ENCODE assay signal across 23 cellular contexts in genomic region chr20:10916312-10916711, GRCh38.
DNase-seq lines count a peak whose midpoint lies in the region; ATAC-seq and TF ChIP-seq lines count a peak whose summit lies in the region.
"Had no signal": no experiment of that assay in that cellular context is flagged by ENCODE, and none has a peak within 500 bp of the region (broad histone marks: within the 10 kb centered on the region; RNA-seq: fewer than 3 reads in every experiment).

No MANE protein-coding gene starts in this region.

- H3F3A ChIP-seq in SK-N-SH (replicated peaks; ENCODE audit: insufficient read depth), result no peaks in the 10 kb centered on the region

- H4K20me1 ChIP-seq in SK-N-SH (ENCODE audit: insufficient read depth), result no peaks in the 10 kb centered on the region
- H4K20me1 ChIP-seq: BLaER1 had no signal

- H3K4me2 ChIP-seq in SK-N-SH, result no peak overlapping the region
- H3K4me2 ChIP-seq: BLaER1, GM23338 had no signal

- peak overlapping the region; percentile 20; the same call in 1 of the 2 replicates for H2AFZ ChIP-seq in SK-N-SH (ENCODE audit: low read depth)
- H2AFZ ChIP-seq: GM23338 had no signal

- peak overlapping the region in 2 of 3 experiments; percentile 37 to 76 for H3K27ac Mint-ChIP-seq in nephron
- H3K27ac Mint-ChIP-seq: B cell; CD4-positive, CD25-positive, alpha-beta regulatory T cell; CD8-positive, alpha-beta T cell; GM23338; HFFc6 had no signal

- H3K27ac ChIP-seq in SK-N-SH (ENCODE audit: low read depth in 2 of 2, low read length in 1 of 2), result no peak overlapping the region
- H3K27ac ChIP-seq: 22Rv1, BLaER1, C4-2B had no signal

- no peak overlapping the region for H3K4me3 Mint-ChIP-seq in nephron
- H3K4me3 Mint-ChIP-seq: B cell; CD4-positive, CD25-positive, alpha-beta regulatory T cell; CD8-positive, alpha-beta T cell; GM23338; HFFc6 had no signal

- 86% methylated on average over 1 of the region's 1 CpG for WGBS in SK-N-SH (ENCODE audit: low lambda C conversion rate)

- no peak for TF ChIP-seq EP300 in SK-N-SH (IDR thresholded peaks at IDR 0.05; ENCODE audit: borderline replicate concordance in 1 of 2, low read depth in 1 of 2, low read length in 1 of 2)

- peaks cover 26% of the 10 kb centered on the region for H3K4me1 Mint-ChIP-seq in nephron
- H3K4me1 Mint-ChIP-seq: B cell; CD4-positive, CD25-positive, alpha-beta regulatory T cell; GM23338 had no signal

- no peaks in the 10 kb centered on the region for H3K27me3 ChIP-seq in SK-N-SH (ENCODE audit: insufficient read depth)
- H3K27me3 ChIP-seq in adipocyte (replicated peaks; ENCODE audit: control insufficient read depth, insufficient read depth, low read length), result no peaks in the 10 kb centered on the region
- H3K27me3 ChIP-seq: BLaER1 had no signal

- CTCF ChIA-PET in SK-N-SH (lab: Yijun Ruan, JAX), result interaction anchor here (0.6 kb wide), 2 partner anchors 27 to 57 kb away, joined by 3 read pairs; no protein-coding TSS in a partner anchor

- H3K79me2 ChIP-seq in SK-N-SH (ENCODE audit: insufficient read depth), result no peaks in the 10 kb centered on the region

- DNase-seq in SK-N-SH (no peak), adipocyte (ENCODE audit: low read depth) (peak; percentile 26), fibroblast of gingiva (ENCODE audit: low read depth) (peak; percentile 39), SK-N-DZ (ENCODE audit: low spot score) (no peak), NCI-H345 (lab: John Stamatoyannopoulos, UW) (no peak)
- DNase-seq: Caco-2; CD4-positive, CD25-positive, alpha-beta regulatory T cell; CD8-positive, alpha-beta T cell; DMS153; DND-41; EL; GDM1; HFFc6 had no signal

- no peaks in the 10 kb centered on the region for H3K36me3 ChIP-seq in SK-N-SH (replicated peaks in 1 of 2; ENCODE audit: control insufficient read depth in 1 of 2, insufficient read depth in 2 of 2, low read length in 1 of 2)
- H3K36me3 ChIP-seq in adipocyte (ENCODE audit: control insufficient read depth, insufficient read depth, low read length, severe bottlenecking), result no peaks in the 10 kb centered on the region
- H3K36me3 ChIP-seq: BLaER1, HAP-1 had no signal

- ATAC-seq in SK-N-SH treated with all-trans-retinoic acid at 6 μM for 48 hours (no peak), GM19467 (IDR thresholded peaks at IDR 0.05; ENCODE audit: unreplicated experiment) (no peak)
- ATAC-seq: CD8-positive, alpha-beta T cell; GM12878; GM23338 had no signal

- no peak for TF ChIP-seq CTCF in SK-N-SH (IDR thresholded peaks at IDR 0.05)
- no peak for TF ChIP-seq CTCF in nephron (IDR thresholded peaks at IDR 0.05; ENCODE audit: unreplicated experiment in 3 of 3)

- H3K4me3 ChIP-seq in SK-N-SH (ENCODE audit: low read depth in 2 of 2, low read length in 1 of 2), result no peak overlapping the region
- no peak overlapping the region for H3K4me3 ChIP-seq in adipocyte (ENCODE audit: low read length)
- H3K4me3 ChIP-seq: BLaER1, GM12878, GM23338, HAP-1 had no signal

- TF ChIP-seq RAD21 in SK-N-SH (IDR thresholded peaks at IDR 0.05; ENCODE audit: low read length), result no peak

- POLR2A ChIA-PET in SK-N-SH (lab: Yijun Ruan, JAX), result no interaction called here

- H3K4me1 ChIP-seq in SK-N-SH (ENCODE audit: control insufficient read depth in 1 of 2, insufficient read depth in 2 of 2, low read depth in 1 of 2, low read length in 1 of 2), result peaks cover 0 to 7% of the 10 kb centered on the region in 2 experiments; a peak in 1 of 4 replicates
- peaks cover 23% of the 10 kb centered on the region for H3K4me1 ChIP-seq in adipocyte (ENCODE audit: control insufficient read depth, insufficient read depth, low read length)
- H3K4me1 ChIP-seq: BLaER1, Caco-2, HAP-1 had no signal

- H3K9me2 ChIP-seq in SK-N-SH, result no peaks in the 10 kb centered on the region

- no peaks in the 10 kb centered on the region for H3K36me3 Mint-ChIP-seq in nephron (ENCODE audit: low read depth)
- H3K36me3 Mint-ChIP-seq: CD4-positive, CD25-positive, alpha-beta regulatory T cell; CD8-positive, alpha-beta T cell had no signal

- H3K9me3 Mint-ChIP-seq in nephron, result no peaks in the 10 kb centered on the region

- H3K9me3 ChIP-seq in SK-N-SH (no peaks in the 10 kb centered on the region), adipocyte (ENCODE audit: control insufficient read depth, low read length) (no peaks in the 10 kb centered on the region)
- H3K9me3 ChIP-seq: BLaER1, HAP-1 had no signal

- H3K9ac ChIP-seq in SK-N-SH (no peak overlapping the region), adipocyte (ENCODE audit: low read length) (no peak overlapping the region)
- H3K9ac ChIP-seq: BLaER1 had no signal

- H3K27me3 Mint-ChIP-seq in nephron (ENCODE audit: low read depth), result peaks cover 3% of the 10 kb centered on the region
- H3K27me3 Mint-ChIP-seq: B cell; CD4-positive, CD25-positive, alpha-beta regulatory T cell had no signal

TF ChIP-seq in SK-N-SH, 30 proteins besides CTCF, POLR2A, EP300 and RAD21 (continues in another document):
- TF ChIP-seq REST (IDR thresholded peaks at IDR 0.05; ENCODE audit: low read depth, low read length), result no peak
- TF ChIP-seq POLR2AphosphoS5 (IDR thresholded peaks at IDR 0.05; ENCODE audit: low read depth, low read length), result no peak
- no peak for TF ChIP-seq PBX3 (IDR thresholded peaks at IDR 0.05)
- TF ChIP-seq GABPA (IDR thresholded peaks at IDR 0.05; ENCODE audit: low read depth), result no peak

TF ChIP-seq in SK-N-SH treated with all-trans-retinoic acid at 6 μM for 48 hours, 23 proteins besides CTCF, POLR2A, EP300 and RAD21 (continues in another document):
- TF ChIP-seq ZFP30 (CRISPR knock-in tag; IDR thresholded peaks at IDR 0.05) (no peak), RARB (CRISPR knock-in tag; IDR thresholded peaks at IDR 0.05) (no peak), TSHZ2 (CRISPR knock-in tag; IDR thresholded peaks at IDR 0.05) (no peak), BACH2 (CRISPR knock-in tag; IDR thresholded peaks at IDR 0.05; ENCODE audit: borderline replicate concordance) (no peak), CREB5 (CRISPR knock-in tag; IDR thresholded peaks at IDR 0.05; ENCODE audit: low read depth) (no peak), ISL1 (CRISPR knock-in tag; IDR thresholded peaks at IDR 0.05) (no peak), CSDC2 (CRISPR knock-in tag; IDR thresholded peaks at IDR 0.05) (no peak), ZNF8 (CRISPR knock-in tag; IDR thresholded peaks at IDR 0.05) (no peak), ARNTL (CRISPR knock-in tag; IDR thresholded peaks at IDR 0.05; ENCODE audit: borderline replicate concordance, low read depth) (no peak)
- TF ChIP-seq, protein P1, sequence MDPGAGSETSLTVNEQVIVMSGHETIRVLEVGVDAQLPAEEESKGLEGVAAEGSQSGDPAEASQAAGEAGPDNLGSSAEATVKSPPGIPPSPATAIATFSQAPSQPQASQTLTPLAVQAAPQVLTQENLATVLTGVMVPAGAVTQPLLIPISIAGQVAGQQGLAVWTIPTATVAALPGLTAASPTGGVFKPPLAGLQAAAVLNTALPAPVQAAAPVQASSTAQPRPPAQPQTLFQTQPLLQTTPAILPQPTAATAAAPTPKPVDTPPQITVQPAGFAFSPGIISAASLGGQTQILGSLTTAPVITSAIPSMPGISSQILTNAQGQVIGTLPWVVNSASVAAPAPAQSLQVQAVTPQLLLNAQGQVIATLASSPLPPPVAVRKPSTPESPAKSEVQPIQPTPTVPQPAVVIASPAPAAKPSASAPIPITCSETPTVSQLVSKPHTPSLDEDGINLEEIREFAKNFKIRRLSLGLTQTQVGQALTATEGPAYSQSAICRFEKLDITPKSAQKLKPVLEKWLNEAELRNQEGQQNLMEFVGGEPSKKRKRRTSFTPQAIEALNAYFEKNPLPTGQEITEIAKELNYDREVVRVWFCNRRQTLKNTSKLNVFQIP (CRISPR knock-in tag; IDR thresholded peaks at IDR 0.05; ENCODE audit: borderline replicate concordance, low read depth), result no peak

Comparison
In these comparisons a context has a peak if more than half of its experiments do, and no peak if none do; other contexts are left out.
1. DNase-seq: peak in adipocyte (single experiment) and fibroblast of gingiva (single experiment); none in SK-N-SH (single experiment), SK-N-DZ (single experiment) and NCI-H345 (single experiment).